Comparison of ENCODE assay signal across 9 cellular contexts in the genomic region with DNA sequence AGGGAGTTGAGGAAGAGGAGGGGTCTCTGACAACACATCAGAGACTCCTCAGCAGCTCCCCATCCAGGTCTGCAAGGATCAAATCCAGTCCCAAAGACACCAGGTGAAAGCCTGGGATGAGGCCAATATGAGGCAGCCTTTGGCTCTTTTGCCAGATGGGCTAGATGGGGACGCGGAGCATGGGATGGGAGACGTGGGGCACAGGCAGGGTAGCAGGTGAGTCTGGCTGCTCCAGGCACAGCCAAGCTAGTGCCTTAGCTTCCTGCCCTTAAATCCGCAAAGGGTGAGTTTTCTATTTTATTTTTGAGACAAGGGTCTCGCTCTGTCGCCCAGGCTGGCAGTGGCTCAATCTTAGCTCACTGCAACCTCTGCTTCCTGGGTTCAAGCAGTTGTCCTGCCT. TPM values are rescaled to one million over a fixed set of nuclear protein-coding genes. Genes with fewer than 3 reads are reported as not detected.
"Had no signal": no experiment of that assay in that cellular context is flagged by ENCODE, and none has a peak within 500 bp of the region (broad histone marks: within the 10 kb centered on the region; RNA-seq: fewer than 3 reads in every experiment).

No MANE protein-coding gene starts in this region.

- ATAC-seq: GM23338, HepG2 had no signal

- DNase-seq: H9, HCEC 1CT, KBM-7 had no signal

- H3K27ac Mint-ChIP-seq: GM23338, H9 had no signal

- H3K4me3 ChIP-seq: GM23338 had no signal

- H3K4me1 Mint-ChIP-seq: GM23338, H9 had no signal

- H3K4me2 ChIP-seq: GM23338 had no signal

- H3K9me3 Mint-ChIP-seq: GM23338, H9, IgD-negative memory B cell had no signal

- H3K27ac ChIP-seq: HL-60 had no signal

- H3K27me3 Mint-ChIP-seq: IgD-negative memory B cell had no signal

- H3K4me3 Mint-ChIP-seq: GM23338, H9, IgD-negative memory B cell had no signal

RNA-seq across cellular contexts. Expression of gene DRICH1, which starts 19.6 kb away (rescaled TPM):
- total RNA-seq: GM23338, H9 had no signal
- polyA plus RNA-seq: GM23338, IgD-negative memory B cell had no signal

RNA-seq across cellular contexts. Expression of gene RGL4, which starts 39.1 kb away (rescaled TPM):
- total RNA-seq: GM23338, H1, H9, HepG2, HT1080 had no signal
- polyA plus RNA-seq: H1, HepG2 had no signal
